Comparison of ENCODE assay signal across 2 cellular contexts in genomic region chr17:50945779-50946222, GRCh38.
A peak's percentile ranks its signal among the peaks of the same experiment; 100 is the strongest.
TF ChIP-seq lines count a peak whose summit lies in the region.

No MANE protein-coding gene starts in this region.

TF ChIP-seq in HepG2, 621 proteins besides CTCF, POLR2A, EP300 and RAD21 (continued from another document and continues in another):
- TF ChIP-seq PAXIP1 (CRISPR knock-in tag; conservative IDR thresholded peaks at IDR 0.05) (0 out of 2 replicates have a peak, but pooled peaks have one; percentile 7), CBX2 (IDR thresholded peaks at IDR 0.05; ENCODE audit: low read depth, low read length) (no peak), CBX2 (CRISPR knock-in tag; IDR thresholded peaks at IDR 0.05; ENCODE audit: low read depth) (no peak), ZNF329 (CRISPR knock-in tag; IDR thresholded peaks at IDR 0.05; ENCODE audit: low read depth) (no peak), THAP7 (CRISPR knock-in tag; IDR thresholded peaks at IDR 0.05) (no peak), ZFYVE20 (CRISPR knock-in tag; IDR thresholded peaks at IDR 0.05; ENCODE audit: borderline replicate concordance, low read depth) (no peak), ZBTB20 (CRISPR knock-in tag; IDR thresholded peaks at IDR 0.05; ENCODE audit: borderline replicate concordance, low read depth) (peak; percentile 73; the same call in 1 of the 2 replicates), ZNF430 (CRISPR knock-in tag; IDR thresholded peaks at IDR 0.05) (peak; percentile 33; the same call in 1 of the 2 replicates)
- TF ChIP-seq, protein P1, sequence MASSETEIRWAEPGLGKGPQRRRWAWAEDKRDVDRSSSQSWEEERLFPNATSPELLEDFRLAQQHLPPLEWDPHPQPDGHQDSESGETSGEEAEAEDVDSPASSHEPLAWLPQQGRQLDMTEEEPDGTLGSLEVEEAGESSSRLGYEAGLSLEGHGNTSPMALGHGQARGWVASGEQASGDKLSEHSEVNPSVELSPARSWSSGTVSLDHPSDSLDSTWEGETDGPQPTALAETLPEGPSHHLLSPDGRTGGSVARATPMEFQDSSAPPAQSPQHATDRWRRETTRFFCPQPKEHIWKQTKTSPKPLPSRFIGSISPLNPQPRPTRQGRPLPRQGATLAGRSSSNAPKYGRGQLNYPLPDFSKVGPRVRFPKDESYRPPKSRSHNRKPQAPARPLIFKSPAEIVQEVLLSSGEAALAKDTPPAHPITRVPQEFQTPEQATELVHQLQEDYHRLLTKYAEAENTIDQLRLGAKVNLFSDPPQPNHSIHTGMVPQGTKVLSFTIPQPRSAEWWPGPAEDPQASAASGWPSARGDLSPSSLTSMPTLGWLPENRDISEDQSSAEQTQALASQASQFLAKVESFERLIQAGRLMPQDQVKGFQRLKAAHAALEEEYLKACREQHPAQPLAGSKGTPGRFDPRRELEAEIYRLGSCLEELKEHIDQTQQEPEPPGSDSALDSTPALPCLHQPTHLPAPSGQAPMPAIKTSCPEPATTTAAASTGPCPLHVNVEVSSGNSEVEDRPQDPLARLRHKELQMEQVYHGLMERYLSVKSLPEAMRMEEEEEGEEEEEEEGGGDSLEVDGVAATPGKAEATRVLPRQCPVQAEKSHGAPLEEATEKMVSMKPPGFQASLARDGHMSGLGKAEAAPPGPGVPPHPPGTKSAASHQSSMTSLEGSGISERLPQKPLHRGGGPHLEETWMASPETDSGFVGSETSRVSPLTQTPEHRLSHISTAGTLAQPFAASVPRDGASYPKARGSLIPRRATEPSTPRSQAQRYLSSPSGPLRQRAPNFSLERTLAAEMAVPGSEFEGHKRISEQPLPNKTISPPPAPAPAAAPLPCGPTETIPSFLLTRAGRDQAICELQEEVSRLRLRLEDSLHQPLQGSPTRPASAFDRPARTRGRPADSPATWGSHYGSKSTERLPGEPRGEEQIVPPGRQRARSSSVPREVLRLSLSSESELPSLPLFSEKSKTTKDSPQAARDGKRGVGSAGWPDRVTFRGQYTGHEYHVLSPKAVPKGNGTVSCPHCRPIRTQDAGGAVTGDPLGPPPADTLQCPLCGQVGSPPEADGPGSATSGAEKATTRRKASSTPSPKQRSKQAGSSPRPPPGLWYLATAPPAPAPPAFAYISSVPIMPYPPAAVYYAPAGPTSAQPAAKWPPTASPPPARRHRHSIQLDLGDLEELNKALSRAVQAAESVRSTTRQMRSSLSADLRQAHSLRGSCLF (CRISPR knock-in tag; IDR thresholded peaks at IDR 0.05; ENCODE audit: borderline replicate concordance), result no peak
- TF ChIP-seq, protein P2, sequence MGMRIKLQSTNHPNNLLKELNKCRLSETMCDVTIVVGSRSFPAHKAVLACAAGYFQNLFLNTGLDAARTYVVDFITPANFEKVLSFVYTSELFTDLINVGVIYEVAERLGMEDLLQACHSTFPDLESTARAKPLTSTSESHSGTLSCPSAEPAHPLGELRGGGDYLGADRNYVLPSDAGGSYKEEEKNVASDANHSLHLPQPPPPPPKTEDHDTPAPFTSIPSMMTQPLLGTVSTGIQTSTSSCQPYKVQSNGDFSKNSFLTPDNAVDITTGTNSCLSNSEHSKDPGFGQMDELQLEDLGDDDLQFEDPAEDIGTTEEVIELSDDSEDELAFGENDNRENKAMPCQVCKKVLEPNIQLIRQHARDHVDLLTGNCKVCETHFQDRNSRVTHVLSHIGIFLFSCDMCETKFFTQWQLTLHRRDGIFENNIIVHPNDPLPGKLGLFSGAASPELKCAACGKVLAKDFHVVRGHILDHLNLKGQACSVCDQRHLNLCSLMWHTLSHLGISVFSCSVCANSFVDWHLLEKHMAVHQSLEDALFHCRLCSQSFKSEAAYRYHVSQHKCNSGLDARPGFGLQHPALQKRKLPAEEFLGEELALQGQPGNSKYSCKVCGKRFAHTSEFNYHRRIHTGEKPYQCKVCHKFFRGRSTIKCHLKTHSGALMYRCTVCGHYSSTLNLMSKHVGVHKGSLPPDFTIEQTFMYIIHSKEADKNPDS (CRISPR knock-in tag; IDR thresholded peaks at IDR 0.05), result no peak

TF ChIP-seq in SK-N-SH, 30 proteins besides CTCF, POLR2A, EP300 and RAD21 (continued from another document):
- TF ChIP-seq RFX5 (IDR thresholded peaks at IDR 0.05; ENCODE audit: low read length) (no peak), JUND (IDR thresholded peaks at IDR 0.05) (no peak), RCOR1 (IDR thresholded peaks at IDR 0.05; ENCODE audit: low read length) (no peak), NFIC (IDR thresholded peaks at IDR 0.05; ENCODE audit: borderline replicate concordance) (no peak), NRF1 (IDR thresholded peaks at IDR 0.05; ENCODE audit: low read depth, low read length) (no peak), TCF12 (IDR thresholded peaks at IDR 0.05) (no peak), CHD2 (IDR thresholded peaks at IDR 0.05; ENCODE audit: low read length, partially characterized antibody) (no peak), MEF2A (IDR thresholded peaks at IDR 0.05; ENCODE audit: borderline replicate concordance, low read depth) (no peak)
- TF ChIP-seq, protein P3, sequence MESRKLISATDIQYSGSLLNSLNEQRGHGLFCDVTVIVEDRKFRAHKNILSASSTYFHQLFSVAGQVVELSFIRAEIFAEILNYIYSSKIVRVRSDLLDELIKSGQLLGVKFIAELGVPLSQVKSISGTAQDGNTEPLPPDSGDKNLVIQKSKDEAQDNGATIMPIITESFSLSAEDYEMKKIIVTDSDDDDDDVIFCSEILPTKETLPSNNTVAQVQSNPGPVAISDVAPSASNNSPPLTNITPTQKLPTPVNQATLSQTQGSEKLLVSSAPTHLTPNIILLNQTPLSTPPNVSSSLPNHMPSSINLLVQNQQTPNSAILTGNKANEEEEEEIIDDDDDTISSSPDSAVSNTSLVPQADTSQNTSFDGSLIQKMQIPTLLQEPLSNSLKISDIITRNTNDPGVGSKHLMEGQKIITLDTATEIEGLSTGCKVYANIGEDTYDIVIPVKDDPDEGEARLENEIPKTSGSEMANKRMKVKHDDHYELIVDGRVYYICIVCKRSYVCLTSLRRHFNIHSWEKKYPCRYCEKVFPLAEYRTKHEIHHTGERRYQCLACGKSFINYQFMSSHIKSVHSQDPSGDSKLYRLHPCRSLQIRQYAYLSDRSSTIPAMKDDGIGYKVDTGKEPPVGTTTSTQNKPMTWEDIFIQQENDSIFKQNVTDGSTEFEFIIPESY (IDR thresholded peaks at IDR 0.05; ENCODE audit: borderline replicate concordance, low read depth), result no peak
- TF ChIP-seq, protein P4, sequence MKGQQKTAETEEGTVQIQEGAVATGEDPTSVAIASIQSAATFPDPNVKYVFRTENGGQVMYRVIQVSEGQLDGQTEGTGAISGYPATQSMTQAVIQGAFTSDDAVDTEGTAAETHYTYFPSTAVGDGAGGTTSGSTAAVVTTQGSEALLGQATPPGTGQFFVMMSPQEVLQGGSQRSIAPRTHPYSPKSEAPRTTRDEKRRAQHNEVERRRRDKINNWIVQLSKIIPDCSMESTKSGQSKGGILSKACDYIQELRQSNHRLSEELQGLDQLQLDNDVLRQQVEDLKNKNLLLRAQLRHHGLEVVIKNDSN (IDR thresholded peaks at IDR 0.05; ENCODE audit: borderline replicate concordance, low read depth), result no peak
- TF ChIP-seq, protein P5, sequence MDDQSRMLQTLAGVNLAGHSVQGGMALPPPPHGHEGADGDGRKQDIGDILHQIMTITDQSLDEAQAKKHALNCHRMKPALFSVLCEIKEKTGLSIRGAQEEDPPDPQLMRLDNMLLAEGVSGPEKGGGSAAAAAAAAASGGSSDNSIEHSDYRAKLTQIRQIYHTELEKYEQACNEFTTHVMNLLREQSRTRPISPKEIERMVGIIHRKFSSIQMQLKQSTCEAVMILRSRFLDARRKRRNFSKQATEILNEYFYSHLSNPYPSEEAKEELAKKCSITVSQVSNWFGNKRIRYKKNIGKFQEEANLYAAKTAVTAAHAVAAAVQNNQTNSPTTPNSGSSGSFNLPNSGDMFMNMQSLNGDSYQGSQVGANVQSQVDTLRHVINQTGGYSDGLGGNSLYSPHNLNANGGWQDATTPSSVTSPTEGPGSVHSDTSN (IDR thresholded peaks at IDR 0.05), result no peak
